10 cellular contexts compared by ENCODE assay signal in the genomic region with DNA sequence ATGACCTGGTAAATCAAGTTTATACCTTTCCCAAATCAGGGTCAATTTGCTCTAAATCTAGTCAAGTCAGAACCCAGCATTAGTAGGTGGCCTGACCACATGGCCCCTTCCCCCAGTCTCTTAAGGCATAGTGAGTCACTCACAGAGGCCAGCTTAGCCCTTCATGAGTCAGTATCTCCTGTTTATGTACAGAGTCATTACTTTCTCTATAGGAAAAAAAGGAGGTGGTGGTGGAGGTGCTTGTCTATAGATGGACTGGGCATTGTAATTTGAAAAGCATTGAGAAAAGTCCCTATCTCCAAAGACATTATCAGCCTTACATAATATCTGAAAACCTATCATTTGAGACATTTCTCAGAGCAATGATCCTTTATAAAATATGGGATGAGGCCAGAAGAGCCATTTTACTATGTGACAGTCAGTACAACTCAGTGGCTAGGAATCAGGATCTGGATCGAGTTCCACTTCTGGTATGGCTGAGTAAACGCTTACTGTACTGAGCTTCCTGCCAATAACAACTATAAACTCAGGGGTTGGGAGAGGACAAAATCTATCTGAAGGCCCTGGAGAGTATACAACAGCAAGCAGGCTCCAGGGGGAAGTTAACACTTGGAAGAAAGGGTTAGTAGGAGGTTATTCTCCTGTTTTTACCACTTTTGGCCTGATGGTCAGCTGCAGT. TPM values are rescaled to one million over a fixed set of nuclear protein-coding genes. Genes with fewer than 3 reads are reported as not detected.
DNase-seq lines count a peak whose midpoint lies in the region; ATAC-seq and TF ChIP-seq lines count a peak whose summit lies in the region.
"Had no signal": no experiment of that assay in that cellular context is flagged by ENCODE, and none has a peak within 500 bp of the region (broad histone marks: within the 10 kb centered on the region; RNA-seq: fewer than 3 reads in every experiment).

No MANE protein-coding gene starts in this region.

- H3K27ac Mint-ChIP-seq in activated naive CD4-positive, alpha-beta T cell treated with anti-CD3 and anti-CD28 coated beads for 36 hours = no peak overlapping the region
- no peak overlapping the region for H3K27ac Mint-ChIP-seq in CD8-positive, alpha-beta memory T cell

- POLR2A ChIA-PET in CD8-positive, alpha-beta memory T cell (lab: Charles Lee) = interaction anchor here (0.6 kb wide), 1 partner anchor 16 kb away, joined by 14 read pairs; no protein-coding TSS in a partner anchor

- peaks cover 3% of the 10 kb centered on the region for H3K9me3 Mint-ChIP-seq in activated naive CD4-positive, alpha-beta T cell treated with anti-CD3 and anti-CD28 coated beads for 36 hours
- peaks cover 3 to 21% (median 17%) of the 10 kb centered on the region in 5 donors for H3K9me3 Mint-ChIP-seq in CD8-positive, alpha-beta memory T cell

- ATAC-seq in SK-N-SH treated with all-trans-retinoic acid at 6 μM for 48 hours = peak; percentile 95
- ATAC-seq: HepG2 had no signal

- CTCF ChIA-PET in activated naive CD4-positive, alpha-beta T cell treated with anti-CD3 and anti-CD28 coated beads for 36 hours (lab: Charles Lee) = interaction anchor here (1.0 to 1.1 kb wide), 2 partner anchors 29 to 63 kb away, joined by 3 to 4 read pairs; no protein-coding TSS in a partner anchor
- CTCF ChIA-PET in CD8-positive, alpha-beta memory T cell (lab: Charles Lee) = no interaction called here

- H3K36me3 Mint-ChIP-seq in activated naive CD4-positive, alpha-beta T cell treated with anti-CD3 and anti-CD28 coated beads for 36 hours (ENCODE audit: low read depth) = peaks cover 8% of the 10 kb centered on the region
- H3K36me3 Mint-ChIP-seq in CD8-positive, alpha-beta memory T cell = peaks cover 0 to 36% (median 10%) of the 10 kb centered on the region in 3 donors

- peaks cover 7% of the 10 kb centered on the region for H3K27me3 Mint-ChIP-seq in activated naive CD4-positive, alpha-beta T cell treated with anti-CD3 and anti-CD28 coated beads for 36 hours (ENCODE audit: low read depth)
- peaks cover 8 to 30% of the 10 kb centered on the region in 2 donors for H3K27me3 Mint-ChIP-seq in CD8-positive, alpha-beta memory T cell

- no peak overlapping the region for H3K4me3 ChIP-seq in CD8-positive, alpha-beta memory T cell (ENCODE audit: low read length)

- no peaks in the 10 kb centered on the region for H3K9me3 ChIP-seq in CD8-positive, alpha-beta memory T cell (ENCODE audit: low read length)

- intact Hi-C loops in activated naive CD4-positive, alpha-beta T cell treated with anti-CD3 and anti-CD28 coated beads for 36 hours (cut with micrococcal nuclease) = no loop called here

- H3K4me1 ChIP-seq in CD8-positive, alpha-beta memory T cell (ENCODE audit: insufficient read depth, low read length) = no peaks in the 10 kb centered on the region

- peaks cover 3% of the 10 kb centered on the region for H3K27me3 ChIP-seq in CD8-positive, alpha-beta memory T cell (ENCODE audit: insufficient read depth, low read length, poor library complexity, severe bottlenecking)

- peak; percentile 29 for DNase-seq in activated naive CD4-positive, alpha-beta T cell treated with anti-CD3 and anti-CD28 coated beads for 36 hours
- no peak for DNase-seq in activated naive CD4-positive, alpha-beta T cell treated with Interleukin-2 at 50 U/mL for 16 hours
- DNase-seq in fibroblast of the conjunctiva (ENCODE audit: low read depth) (peak; percentile 95), ureter (ENCODE audit: low spot score) (peak; percentile 73), occipital lobe (lab: John Stamatoyannopoulos, UW) (no peak), NCI-H1417 treated with DMSO at 0.1 percent for 48 hours (lab: John Stamatoyannopoulos, UW) (no peak)
- no peak for DNase-seq in CD8-positive, alpha-beta memory T cell

- H3K4me1 Mint-ChIP-seq in activated naive CD4-positive, alpha-beta T cell treated with anti-CD3 and anti-CD28 coated beads for 36 hours (ENCODE audit: low read depth) = peaks cover 3% of the 10 kb centered on the region
- no peaks in the 10 kb centered on the region for H3K4me1 Mint-ChIP-seq in CD8-positive, alpha-beta memory T cell

- H3K4me3 Mint-ChIP-seq in activated naive CD4-positive, alpha-beta T cell treated with anti-CD3 and anti-CD28 coated beads for 36 hours = no peak overlapping the region
- H3K4me3 Mint-ChIP-seq in CD8-positive, alpha-beta memory T cell = no peak overlapping the region
- H3K4me3 Mint-ChIP-seq: brain had no signal

- H3K36me3 ChIP-seq in CD8-positive, alpha-beta memory T cell (ENCODE audit: insufficient read depth, low read length) = no peaks in the 10 kb centered on the region

- no peak overlapping the region for H3K27ac ChIP-seq in CD8-positive, alpha-beta memory T cell (ENCODE audit: low read depth, low read length)

TF ChIP-seq in SK-N-SH treated with all-trans-retinoic acid at 6 μM for 48 hours, 23 proteins besides CTCF, POLR2A, EP300 and RAD21:
- no peak for TF ChIP-seq ZC3H10 (CRISPR knock-in tag; IDR thresholded peaks at IDR 0.05)
- TF ChIP-seq ZNF8 (CRISPR knock-in tag; IDR thresholded peaks at IDR 0.05) = no peak
- TF ChIP-seq ZNF70 (CRISPR knock-in tag; IDR thresholded peaks at IDR 0.05) = no peak
- no peak for TF ChIP-seq TOX (CRISPR knock-in tag; IDR thresholded peaks at IDR 0.05; ENCODE audit: borderline replicate concordance)
- TF ChIP-seq ZNF565 (CRISPR knock-in tag; conservative IDR thresholded peaks at IDR 0.05; ENCODE audit: low read depth) = no peak
- TF ChIP-seq GLIS3 (CRISPR knock-in tag; IDR thresholded peaks at IDR 0.05) = no peak
- TF ChIP-seq SNAI2 (CRISPR knock-in tag; IDR thresholded peaks at IDR 0.05) = no peak

RNA-seq across cellular contexts. Expression of gene SIGLEC15, which starts 22.5 kb away (rescaled TPM):
- not detected for total RNA-seq in activated naive CD4-positive, alpha-beta T cell treated with anti-CD3 and anti-CD28 coated beads for 36 hours
- total RNA-seq in ureter (8.4 TPM), occipital lobe (not detected)
- not detected for total RNA-seq in CD8-positive, alpha-beta memory T cell
- polyA plus RNA-seq in CD8-positive, alpha-beta memory T cell = 0.07 TPM
- total RNA-seq: HepG2 had no signal
- polyA plus RNA-seq: HepG2 had no signal

Comparison
In these comparisons a context has a peak if more than half of its experiments do, and no peak if none do; other contexts are left out.
1. DNase-seq: peak in activated naive CD4-positive, alpha-beta T cell treated with anti-CD3 and anti-CD28 coated beads for 36 hours (single experiment), fibroblast of the conjunctiva (single experiment) and ureter (single experiment); none in activated naive CD4-positive, alpha-beta T cell treated with Interleukin-2 at 50 U/mL for 16 hours (single experiment), occipital lobe (single experiment), CD8-positive, alpha-beta memory T cell (0 of 5) and NCI-H1417 treated with DMSO at 0.1 percent for 48 hours (single experiment).